Comparison of ENCODE assay signal across 8 cellular contexts in genomic region chr12:30822385-30823139, GRCh38.
DNase-seq lines count a peak whose midpoint lies in the region; ATAC-seq and TF ChIP-seq lines count a peak whose summit lies in the region.

No MANE protein-coding gene starts in this region.

- 2% methylated on average over 47 of the region's 47 CpGs for WGBS in sigmoid colon, 2 donors

- H3K4me3 ChIP-seq in GM12865 (ENCODE audit: low read depth, low read length), result peak overlapping the region; percentile 21
- H3K4me3 ChIP-seq in sigmoid colon, result peak overlapping the region; percentile 28 to 53 (median 48)

- H3K9me3 Mint-ChIP-seq in T-helper 1 cell treated with Interleukin-12 subunit alpha and Interleukin-12 subunit beta and Interleukin-4 antibody, amounts not matched to agents 30 μg/mL and 1 μg/mL, for 36 hours, result no peaks in the 10 kb centered on the region

- TF ChIP-seq POLR2A in sigmoid colon (IDR thresholded peaks at IDR 0.05), result no peak

- intact Hi-C loops in sigmoid colon (cut with DNase I), result no loop called here

- peak; percentile 34 for DNase-seq in GM12865 (ENCODE audit: low read depth)
- DNase-seq in caudate nucleus (lab: John Stamatoyannopoulos, UW), result peak in 53 of 61 donors; percentile 19 to 82 (median 59)
- DNase-seq in inferior parietal cortex (ENCODE audit: extremely low spot score), result peak; percentile 41
- peak; percentile 77 for DNase-seq in sigmoid colon
- no peak for DNase-seq in KG1 (lab: John Stamatoyannopoulos, UW)

- no peaks in the 10 kb centered on the region for H3K27me3 ChIP-seq in sigmoid colon

- TF ChIP-seq EP300 in sigmoid colon (IDR thresholded peaks at IDR 0.05), result no peak

- TF ChIP-seq CTCF in GM12865 (IDR thresholded peaks at IDR 0.05; ENCODE audit: insufficient read depth, low read depth, low read length, missing control alignments), result no peak
- TF ChIP-seq CTCF in sigmoid colon (IDR thresholded peaks at IDR 0.05), result no peak

- H3K36me3 Mint-ChIP-seq in T-helper 1 cell treated with Interleukin-12 subunit alpha and Interleukin-12 subunit beta and Interleukin-4 antibody, amounts not matched to agents 30 μg/mL and 1 μg/mL, for 36 hours (ENCODE audit: low read depth), result no peaks in the 10 kb centered on the region

- H3K27me3 Mint-ChIP-seq in T-helper 1 cell treated with Interleukin-12 subunit alpha and Interleukin-12 subunit beta and Interleukin-4 antibody, amounts not matched to agents 30 μg/mL and 1 μg/mL, for 36 hours (ENCODE audit: low read depth), result peaks cover 67% of the 10 kb centered on the region

- H3K27ac ChIP-seq in caudate nucleus (ENCODE audit: low read depth, low read length) (peak overlapping the region; percentile 77), sigmoid colon (peak overlapping the region; percentile 45 to 79 (median 71))

- H3K4me1 ChIP-seq in sigmoid colon, result peaks cover 0 to 16% (median 9%) of the 10 kb centered on the region in 4 donors

- no peaks in the 10 kb centered on the region for H3K9me3 ChIP-seq in sigmoid colon

- no peaks in the 10 kb centered on the region for H3K36me3 ChIP-seq in sigmoid colon

- ATAC-seq in HG02870 (IDR thresholded peaks at IDR 0.05; ENCODE audit: unreplicated experiment), result peak; percentile 42
- no peak for ATAC-seq in HG02571 (IDR thresholded peaks at IDR 0.05; ENCODE audit: unreplicated experiment)

- H3K4me1 Mint-ChIP-seq in T-helper 1 cell treated with Interleukin-12 subunit alpha and Interleukin-12 subunit beta and Interleukin-4 antibody, amounts not matched to agents 30 μg/mL and 1 μg/mL, for 36 hours (ENCODE audit: low read depth), result peaks cover 13% of the 10 kb centered on the region

- peak overlapping the region; percentile 79 for H3K4me3 Mint-ChIP-seq in T-helper 1 cell treated with Interleukin-12 subunit alpha and Interleukin-12 subunit beta and Interleukin-4 antibody, amounts not matched to agents 30 μg/mL and 1 μg/mL, for 36 hours

- H3K27ac Mint-ChIP-seq in T-helper 1 cell treated with Interleukin-12 subunit alpha and Interleukin-12 subunit beta and Interleukin-4 antibody, amounts not matched to agents 30 μg/mL and 1 μg/mL, for 36 hours, result no peak overlapping the region
